ENCODE assay signal across 9 cellular contexts in genomic region chr11:87081358-87081757, GRCh38. TPM values are rescaled to one million over a fixed set of nuclear protein-coding genes. Genes with fewer than 3 reads are reported as not detected.
DNase-seq lines count a peak whose midpoint lies in the region; ATAC-seq and FAIRE-seq lines count a peak whose summit lies in the region.
"Had no signal": no experiment of that assay in that cellular context is flagged by ENCODE, and none has a peak within 500 bp of the region (broad histone marks: within the 10 kb centered on the region; RNA-seq: fewer than 3 reads in every experiment).

No MANE protein-coding gene starts in this region.

- no peaks in the 10 kb centered on the region for H3K36me3 ChIP-seq in CD4-positive, alpha-beta memory T cell (ENCODE audit: insufficient read depth, low read length)

- peaks cover 18% of the 10 kb centered on the region for H3K4me1 ChIP-seq in CD4-positive, alpha-beta memory T cell (ENCODE audit: insufficient read depth, low read length)

- peaks cover 24 to 33% of the 10 kb centered on the region in 2 donors for H3K36me3 Mint-ChIP-seq in CD4-positive, alpha-beta memory T cell
- H3K36me3 Mint-ChIP-seq in activated naive CD8-positive, alpha-beta T cell treated with anti-CD3 and anti-CD28 coated beads, Interleukin-2, amount 10 ng/mL, durations not matched to agents 7 days and 5 days: peaks cover 37% of the 10 kb centered on the region

- H3K27me3 Mint-ChIP-seq in CD4-positive, alpha-beta memory T cell: no peaks in the 10 kb centered on the region
- H3K27me3 Mint-ChIP-seq in activated naive CD8-positive, alpha-beta T cell treated with anti-CD3 and anti-CD28 coated beads, Interleukin-2, amount 10 ng/mL, durations not matched to agents 7 days and 5 days: no peaks in the 10 kb centered on the region

- H3K9me3 Mint-ChIP-seq in CD4-positive, alpha-beta memory T cell: no peaks in the 10 kb centered on the region
- H3K9me3 Mint-ChIP-seq in activated naive CD8-positive, alpha-beta T cell treated with anti-CD3 and anti-CD28 coated beads, Interleukin-2, amount 10 ng/mL, durations not matched to agents 7 days and 5 days: no peaks in the 10 kb centered on the region

- H3K4me1 Mint-ChIP-seq in CD4-positive, alpha-beta memory T cell: peaks cover 17 to 25% (median 18%) of the 10 kb centered on the region in 4 donors
- H3K4me1 Mint-ChIP-seq in activated naive CD8-positive, alpha-beta T cell treated with anti-CD3 and anti-CD28 coated beads, Interleukin-2, amount 10 ng/mL, durations not matched to agents 7 days and 5 days: peaks cover 20% of the 10 kb centered on the region

- peak in 4 of 5 donors; percentile 19 to 42 (median 25) for DNase-seq in CD4-positive, alpha-beta memory T cell
- DNase-seq in activated naive CD8-positive, alpha-beta T cell treated with anti-CD3 and anti-CD28 coated beads, Interleukin-2, amount 10 ng/mL, durations not matched to agents 7 days and 5 days: no peak
- DNase-seq in kidney glomerular epithelial cell (lab: John Stamatoyannopoulos, UW): no peak
- DNase-seq in urothelium cell line (ENCODE audit: low spot score): no peak
- no peak for DNase-seq in substantia nigra (lab: John Stamatoyannopoulos, UW)
- no peak for DNase-seq in SIG-M5 treated with dmso at 0.1 percent for 504 hours (lab: John Stamatoyannopoulos, UW; ENCODE audit: unreplicated experiment)
- DNase-seq: mammary epithelial cell had no signal

- POLR2A ChIA-PET in CD4-positive, alpha-beta memory T cell (lab: Charles Lee; ENCODE audit: partially characterized antibody): interaction anchor here (0.8 to 1.5 kb wide), 3 partner anchors 17 to 50 kb away, joined by 3 to 7 read pairs (median 3); partner anchors contain the start of gene TMEM135
- POLR2A ChIA-PET in activated naive CD8-positive, alpha-beta T cell treated with anti-CD3 and anti-CD28 coated beads, Interleukin-2, amount 10 ng/mL, durations not matched to agents 7 days and 5 days (lab: Charles Lee): interaction anchor here (1.3 to 4.4 kb wide), 2 partner anchors 44 to 50 kb away, joined by 3 to 27 read pairs; partner anchors contain the start of gene TMEM135

- peak overlapping the region; percentile 23 for H3K27ac ChIP-seq in CD4-positive, alpha-beta memory T cell (ENCODE audit: low read depth, low read length)
- no peak overlapping the region for H3K27ac ChIP-seq in substantia nigra (ENCODE audit: low read depth, low read length, poor library complexity, severe bottlenecking)

- no peak for FAIRE-seq in urothelium cell line (lab: Jason Lieb, UNC)

- H3K4me3 Mint-ChIP-seq in CD4-positive, alpha-beta memory T cell: peak overlapping the region; percentile 82 to 92 (median 88)
- H3K4me3 Mint-ChIP-seq in activated naive CD8-positive, alpha-beta T cell treated with anti-CD3 and anti-CD28 coated beads, Interleukin-2, amount 10 ng/mL, durations not matched to agents 7 days and 5 days: peak overlapping the region; percentile 77

- peak overlapping the region; percentile 65 to 96 (median 93) for H3K27ac Mint-ChIP-seq in CD4-positive, alpha-beta memory T cell
- peak overlapping the region; percentile 90 for H3K27ac Mint-ChIP-seq in activated naive CD8-positive, alpha-beta T cell treated with anti-CD3 and anti-CD28 coated beads, Interleukin-2, amount 10 ng/mL, durations not matched to agents 7 days and 5 days

- H3K4me3 ChIP-seq in CD4-positive, alpha-beta memory T cell (ENCODE audit: low read length in 2 of 2): peak overlapping the region in 1 of 2 donors; percentile 35

- H3K9me3 ChIP-seq in CD4-positive, alpha-beta memory T cell (ENCODE audit: control insufficient read depth in 1 of 2, low read length in 2 of 2): no peaks in the 10 kb centered on the region

- intact Hi-C loops in CD4-positive, alpha-beta memory T cell (cut with micrococcal nuclease): loop anchor here (2.0 kb wide), 1 partner anchor 45 kb away; the partner anchor contains the start of gene TMEM135

- no peaks in the 10 kb centered on the region for H3K27me3 ChIP-seq in CD4-positive, alpha-beta memory T cell (ENCODE audit: insufficient read depth, low read length)

- peak; percentile 77 for ATAC-seq in GM19025 (IDR thresholded peaks at IDR 0.05; ENCODE audit: low read depth, unreplicated experiment)
- peak; percentile 75 for ATAC-seq in HG02938 (IDR thresholded peaks at IDR 0.05; ENCODE audit: unreplicated experiment)
- peak; percentile 65 for ATAC-seq in activated naive CD8-positive, alpha-beta T cell treated with anti-CD3 and anti-CD28 coated beads, Interleukin-2, amount 10 ng/mL, durations not matched to agents 7 days and 5 days (ENCODE audit: low read depth)

- CTCF ChIA-PET in CD4-positive, alpha-beta memory T cell (lab: Charles Lee; ENCODE audit: partially characterized antibody): interaction anchor here (0.7 to 1.5 kb wide), 5 partner anchors 12 to 81 kb away, joined by 3 to 9 read pairs (median 3); partner anchors contain the start of gene TMEM135

RNA-seq across cellular contexts. Expression of gene TMEM135, which starts 43.6 kb away (rescaled TPM):
- 10 to 100 TPM in 1 of 2 experiments, 1 to 10 TPM in 1; 9.1 to 11.2 TPM for total RNA-seq in CD4-positive, alpha-beta memory T cell
- 10 to 100 TPM in 1 of 2 donors, 1 to 10 TPM in 1; 6.6 to 12.4 TPM for polyA plus RNA-seq in CD4-positive, alpha-beta memory T cell
- total RNA-seq in activated naive CD8-positive, alpha-beta T cell treated with anti-CD3 and anti-CD28 coated beads, Interleukin-2, amount 10 ng/mL, durations not matched to agents 7 days and 5 days: 10 to 100 TPM; 29.2 to 34.5 TPM

Comparison
In these comparisons a context has a peak if more than half of its experiments do, and no peak if none do; other contexts are left out.
1. DNase-seq: peak in CD4-positive, alpha-beta memory T cell (4 of 5); none in activated naive CD8-positive, alpha-beta T cell treated with anti-CD3 and anti-CD28 coated beads, Interleukin-2, amount 10 ng/mL, durations not matched to agents 7 days and 5 days (single experiment), kidney glomerular epithelial cell (single experiment), urothelium cell line (single experiment), substantia nigra (0 of 49) and SIG-M5 treated with dmso at 0.1 percent for 504 hours (single experiment).
2. Peak in every context shown above with its lines, with median percentiles within 50 percentile points of each other: ATAC-seq.